8 cellular contexts compared by ENCODE assay signal in genomic region chr1:185567006-185567405, GRCh38.
DNase-seq lines count a peak whose midpoint lies in the region; ATAC-seq, FAIRE-seq and TF ChIP-seq lines count a peak whose summit lies in the region.

No MANE protein-coding gene starts in this region.

- no peak overlapping the region for H3K4me3 ChIP-seq in choroid plexus epithelial cell (ENCODE audit: low read depth, low read length)

- H3K4me3 Mint-ChIP-seq in activated CD4-positive, alpha-beta T cell treated with anti-CD3 and anti-CD28 coated beads for 36 hours: peak overlapping the region; percentile 22

- H3K9me3 Mint-ChIP-seq in activated CD4-positive, alpha-beta T cell treated with anti-CD3 and anti-CD28 coated beads for 36 hours (ENCODE audit: low read depth): no peaks in the 10 kb centered on the region

- FAIRE-seq in HTR-8/SVneo (lab: Jason Lieb, UNC): no peak

- CTCF ChIA-PET in activated CD4-positive, alpha-beta T cell treated with anti-CD3 and anti-CD28 coated beads for 36 hours (lab: Charles Lee): interaction anchor here (0.9 to 1.8 kb wide), 8 partner anchors 8 to 114 kb away, joined by 3 to 8 read pairs (median 3); no protein-coding TSS in a partner anchor
- CTCF ChIA-PET in RWPE1 (lab: Yijun Ruan, JAX): interaction anchor here (0.6 kb wide), 1 partner anchor 81 kb away, joined by 3 read pairs; no protein-coding TSS in a partner anchor

- H3K4me1 Mint-ChIP-seq in activated CD4-positive, alpha-beta T cell treated with anti-CD3 and anti-CD28 coated beads for 36 hours: peaks cover 70% of the 10 kb centered on the region

- H3K36me3 Mint-ChIP-seq in activated CD4-positive, alpha-beta T cell treated with anti-CD3 and anti-CD28 coated beads for 36 hours (ENCODE audit: low read depth): no peaks in the 10 kb centered on the region

- ATAC-seq in activated CD4-positive, alpha-beta T cell treated with anti-CD3 and anti-CD28 coated beads for 36 hours: peak; percentile 57

- H3K27ac Mint-ChIP-seq in activated CD4-positive, alpha-beta T cell treated with anti-CD3 and anti-CD28 coated beads for 36 hours: peak overlapping the region; percentile 79

- POLR2A ChIA-PET in activated CD4-positive, alpha-beta T cell treated with anti-CD3 and anti-CD28 coated beads for 36 hours (lab: Charles Lee): no interaction called here
- POLR2A ChIA-PET in RWPE1 (lab: Yijun Ruan, JAX; ENCODE audit: low non-redundant PET): no interaction called here

- H3K27ac ChIP-seq in RWPE1: no peak overlapping the region

- peak; percentile 41 for DNase-seq in activated CD4-positive, alpha-beta T cell treated with anti-CD3 and anti-CD28 coated beads for 36 hours
- no peak for DNase-seq in activated CD4-positive, alpha-beta T cell treated with anti-CD3 and anti-CD28 coated beads for 1 hour
- DNase-seq in HTR-8/SVneo (ENCODE audit: insufficient read length, low spot score) (peak; percentile 24), RWPE1 (ENCODE audit: low spot score) (peak; percentile 51), choroid plexus epithelial cell (ENCODE audit: low read depth) (peak; percentile 66), superior temporal gyrus (ENCODE audit: extremely low spot score) (no peak), SK-N-DZ (ENCODE audit: low spot score) (no peak)
- peak; percentile 42 for DNase-seq in stimulated activated CD8-positive, alpha-beta memory T cell treated with anti-CD3 and anti-CD28 coated beads, Interleukin-4, amount 100 ng/mL, for 48 hours

- intact Hi-C loops in activated CD4-positive, alpha-beta T cell treated with anti-CD3 and anti-CD28 coated beads for 36 hours (cut with DNase I, micrococcal nuclease): loop anchor here (2.0 to 10.0 kb wide), 7 partner anchors 65 to 812 kb away; partner anchors contain the start of genes EDEM3 (in 1 of the 2), NIBAN1 (in 1 of the 2), SWT1 (in 1 of the 2) and TRMT1L (in 1 of the 2)

- no peak for TF ChIP-seq CTCF in RWPE1 (conservative IDR thresholded peaks at IDR 0.05; ENCODE audit: low read depth)
- TF ChIP-seq CTCF in choroid plexus epithelial cell (conservative IDR thresholded peaks at IDR 0.05; ENCODE audit: low read depth, low read length): no peak

- no peaks in the 10 kb centered on the region for H3K27me3 Mint-ChIP-seq in activated CD4-positive, alpha-beta T cell treated with anti-CD3 and anti-CD28 coated beads for 36 hours

Comparison
In these comparisons a context has a peak if more than half of its experiments do, and no peak if none do; other contexts are left out.
1. DNase-seq: peak in activated CD4-positive, alpha-beta T cell treated with anti-CD3 and anti-CD28 coated beads for 36 hours (single experiment), HTR-8/SVneo (single experiment), RWPE1 (single experiment), choroid plexus epithelial cell (single experiment) and stimulated activated CD8-positive, alpha-beta memory T cell treated with anti-CD3 and anti-CD28 coated beads, Interleukin-4, amount 100 ng/mL, for 48 hours (single experiment); none in activated CD4-positive, alpha-beta T cell treated with anti-CD3 and anti-CD28 coated beads for 1 hour (single experiment), superior temporal gyrus (single experiment) and SK-N-DZ (single experiment).